In genomic region chr19:1128111-1128510, GRCh38 we compare ENCODE assay signal across 22 cellular contexts. TPM values are rescaled to one million over a fixed set of nuclear protein-coding genes. Genes with fewer than 3 reads are reported as not detected.
DNase-seq lines count a peak whose midpoint lies in the region; ATAC-seq and TF ChIP-seq lines count a peak whose summit lies in the region.
"Had no signal": no experiment of that assay in that cellular context is flagged by ENCODE, and none has a peak within 500 bp of the region (broad histone marks: within the 10 kb centered on the region; RNA-seq: fewer than 3 reads in every experiment).

No MANE protein-coding gene starts in this region.

- H2BK15ac ChIP-seq in neuronal stem cell (ENCODE audit: low read length), result no peak overlapping the region

- H3K4me3 ChIP-seq in colonic mucosa, result no peak overlapping the region
- H3K4me3 ChIP-seq in neuronal stem cell (ENCODE audit: low read length in 2 of 2), result no peak overlapping the region
- H3K4me3 ChIP-seq: GM23338, MG63 had no signal

- no peak overlapping the region for H2AFZ ChIP-seq in neuronal stem cell (ENCODE audit: low read length)
- H2AFZ ChIP-seq: GM23338 had no signal

- H3K79me1 ChIP-seq in neuronal stem cell (ENCODE audit: low read depth, low read length), result peaks cover 7% of the 10 kb centered on the region

- H2BK120ac ChIP-seq in neuronal stem cell (ENCODE audit: low read depth, low read length), result no peak overlapping the region

- no peak overlapping the region for H2BK12ac ChIP-seq in neuronal stem cell (ENCODE audit: low read length)

- H3K4ac ChIP-seq in neuronal stem cell (ENCODE audit: low read length), result no peak overlapping the region

- H2BK5ac ChIP-seq in neuronal stem cell (ENCODE audit: low read length), result no peak overlapping the region

- H3K4me3 Mint-ChIP-seq in T-helper 17 cell, result no peak overlapping the region
- H3K4me3 Mint-ChIP-seq: CD8-positive, alpha-beta T cell; GM23338; H9; HFFc6 had no signal

- peak overlapping the region; percentile 90 for H3K14ac ChIP-seq in neuronal stem cell (ENCODE audit: low read length)

- H3K9me3 ChIP-seq in T-helper 17 cell (ENCODE audit: control insufficient read depth, low read length, poor library complexity, severe bottlenecking) (no peaks in the 10 kb centered on the region), colonic mucosa (no peaks in the 10 kb centered on the region), neuronal stem cell (replicated peaks in 1 of 2; ENCODE audit: control insufficient read depth in 2 of 2, insufficient read depth in 1 of 2, low read depth in 1 of 2, low read length in 2 of 2) (no peaks in the 10 kb centered on the region)
- H3K9me3 ChIP-seq: Caco-2, MG63 had no signal

- H3K27me3 Mint-ChIP-seq in T-helper 17 cell, result no peaks in the 10 kb centered on the region

- ATAC-seq in activated naive CD4-positive, alpha-beta T cell treated with anti-CD3 and anti-CD28 coated beads, Interleukin-2, amount 50 U/mL, for 72 hours, result no peak
- ATAC-seq in T-helper 17 cell, result no peak
- no peak for ATAC-seq in HG02938 (IDR thresholded peaks at IDR 0.05; ENCODE audit: unreplicated experiment)
- ATAC-seq: CD8-positive, alpha-beta T cell; GM23338 had no signal

- H3K4me2 ChIP-seq in neuronal stem cell (ENCODE audit: insufficient read depth, low read length, poor library complexity, severe bottlenecking), result no peak overlapping the region
- H3K4me2 ChIP-seq: GM23338 had no signal

- H3K18ac ChIP-seq in neuronal stem cell (ENCODE audit: low read length), result peak overlapping the region; percentile 19

- no peak overlapping the region for H3K9ac ChIP-seq in colonic mucosa (ENCODE audit: low read depth in 2 of 2, low read length in 2 of 2)
- H3K9ac ChIP-seq in neuronal stem cell (ENCODE audit: low read depth, low read length, poor library complexity), result no peak overlapping the region

- H3K4me1 Mint-ChIP-seq in T-helper 17 cell, result peaks cover 17% of the 10 kb centered on the region
- H3K4me1 Mint-ChIP-seq: GM23338 had no signal

- H3K9me3 Mint-ChIP-seq in activated naive CD4-positive, alpha-beta T cell treated with anti-CD3 and anti-CD28 coated beads, Interleukin-2, amount 50 U/mL, for 72 hours, result no peaks in the 10 kb centered on the region
- H3K9me3 Mint-ChIP-seq: CD8-positive, alpha-beta T cell; GM23338; H9; HFFc6 had no signal

- no peak overlapping the region for H4K91ac ChIP-seq in neuronal stem cell (ENCODE audit: low read depth, low read length, poor library complexity)

- DNase-seq in activated naive CD4-positive, alpha-beta T cell treated with anti-CD3 and anti-CD28 coated beads, Interleukin-2, amount 50 U/mL, for 72 hours (ENCODE audit: low spot score in 2 of 2), result no peak
- DNase-seq in activated naive CD4-positive, alpha-beta T cell (lab: John Stamatoyannopoulos, UW), result no peak
- DNase-seq in T-helper 17 cell (no peak), colonic mucosa (peak; percentile 49), neuronal stem cell (ENCODE audit: low spot score) (no peak), NCI-H69 (lab: John Stamatoyannopoulos, UW) (no peak)
- DNase-seq: C1 segment of cervical spinal cord; Caco-2; CD8-positive, alpha-beta T cell; H9; HFFc6; KBM-7; MG63; NCI-H1105 treated with DMSO at 0.1 percent for 48 hours; NCI-H146; NCI-H1930; NCI-H2107; NCI-H524; NCI-H774; Right ventricle myocardium superior had no signal

- H3K27me3 ChIP-seq in colonic mucosa, result no peaks in the 10 kb centered on the region
- H3K27me3 ChIP-seq in neuronal stem cell (ENCODE audit: control insufficient read depth in 3 of 3, insufficient read depth in 3 of 3, low read depth in 1 of 3, low read length in 3 of 3), result no peaks in the 10 kb centered on the region
- H3K27me3 ChIP-seq: MG63 had no signal

- no peak overlapping the region for H3K27ac ChIP-seq in colonic mucosa
- H3K27ac ChIP-seq in neuronal stem cell (replicated peaks; ENCODE audit: low read length), result no peak overlapping the region

- H3K4me1 ChIP-seq in colonic mucosa, result peaks cover 12% of the 10 kb centered on the region
- H3K4me1 ChIP-seq in neuronal stem cell (ENCODE audit: control insufficient read depth in 2 of 2, insufficient read depth in 1 of 2, low read depth in 1 of 2, low read length in 2 of 2), result peaks cover 13 to 19% of the 10 kb centered on the region in 2 donors

- no peak overlapping the region for H2AK5ac ChIP-seq in neuronal stem cell (ENCODE audit: low read depth, low read length)

- H3K36me3 ChIP-seq in colonic mucosa (peaks cover 27% of the 10 kb centered on the region), neuronal stem cell (replicated peaks in 1 of 2; ENCODE audit: control insufficient read depth in 2 of 2, insufficient read depth in 2 of 2, low read length in 2 of 2) (peaks cover 10 to 43% of the 10 kb centered on the region in 2 donors)

- peaks cover 8 to 25% of the 10 kb centered on the region in 2 donors for H3K36me3 Mint-ChIP-seq in activated naive CD4-positive, alpha-beta T cell treated with anti-CD3 and anti-CD28 coated beads, Interleukin-2, amount 50 U/mL, for 72 hours
- no peaks in the 10 kb centered on the region for H3K36me3 Mint-ChIP-seq in T-helper 17 cell (ENCODE audit: low read depth)

- H4K8ac ChIP-seq in neuronal stem cell (ENCODE audit: low read depth, low read length), result no peak overlapping the region

- H3K27ac Mint-ChIP-seq in activated naive CD4-positive, alpha-beta T cell treated with anti-CD3 and anti-CD28 coated beads, Interleukin-2, amount 50 U/mL, for 72 hours, result peak overlapping the region; percentile 44 to 70
- H3K27ac Mint-ChIP-seq in T-helper 17 cell, result peak overlapping the region; percentile 57
- H3K27ac Mint-ChIP-seq: CD8-positive, alpha-beta T cell; GM23338; H9; HFFc6 had no signal

- intact Hi-C loops in colonic mucosa (cut with DNase I), result no loop called here

- no peak for TF ChIP-seq CTCF in colonic mucosa (IDR thresholded peaks at IDR 0.05)

- no CpG with 5 or more reads among the region's 17 CpGs for WGBS in neuronal stem cell (ENCODE audit: extremely low coverage in 2 of 2, insufficient read length in 2 of 2, insufficient replicate concordance in 1 of 2), 2 donors

- H3K23ac ChIP-seq in neuronal stem cell (ENCODE audit: low read depth, low read length, poor library complexity), result no peak overlapping the region

RNA-seq across cellular contexts. Expression of gene GPX4, which starts 24.3 kb away (rescaled TPM):
- 100 to 1,000 TPM; 154 to 316 TPM for total RNA-seq in activated naive CD4-positive, alpha-beta T cell treated with anti-CD3 and anti-CD28 coated beads, Interleukin-2, amount 50 U/mL, for 72 hours
- total RNA-seq in T-helper 17 cell (100 to 1,000 TPM; 184 to 187 TPM), colonic mucosa (100 to 1,000 TPM; 187 to 189 TPM)
- 755 TPM for polyA plus RNA-seq in neuronal stem cell (2013, experiment 1 of 2)
- polyA plus RNA-seq in neuronal stem cell (2013, experiment 2 of 2), result 706 TPM

RNA-seq across cellular contexts. Expression of gene POLR2E, which starts 32.9 kb away (rescaled TPM):
- total RNA-seq in activated naive CD4-positive, alpha-beta T cell treated with anti-CD3 and anti-CD28 coated beads, Interleukin-2, amount 50 U/mL, for 72 hours, result 100 to 1,000 TPM; 248 to 259 TPM
- 10 to 100 TPM; 63.8 to 81.4 TPM for total RNA-seq in T-helper 17 cell
- 100 to 1,000 TPM; 135 to 245 TPM for total RNA-seq in colonic mucosa
- 201 TPM for polyA plus RNA-seq in neuronal stem cell (2013, experiment 1 of 2)
- 197 TPM for polyA plus RNA-seq in neuronal stem cell (2013, experiment 2 of 2)

RNA-seq across cellular contexts. Expression of gene SBNO2, which starts 46.0 kb away (rescaled TPM):
- 100 to 1,000 TPM; 113 to 144 TPM for total RNA-seq in activated naive CD4-positive, alpha-beta T cell treated with anti-CD3 and anti-CD28 coated beads, Interleukin-2, amount 50 U/mL, for 72 hours
- total RNA-seq in T-helper 17 cell (100 to 1,000 TPM in 1 of 2 donors, 10 to 100 TPM in 1; 85.4 to 106 TPM), colonic mucosa (10 to 100 TPM; 65.5 to 77.1 TPM)
- 13.3 TPM for polyA plus RNA-seq in neuronal stem cell (2013, experiment 1 of 2)
- polyA plus RNA-seq in neuronal stem cell (2013, experiment 2 of 2), result 13.9 TPM
